In genomic region chr3:137084579-137084978, GRCh38 we compare ENCODE assay signal across 22 cellular contexts.
"Had no signal": no experiment of that assay in that cellular context is flagged by ENCODE, and none has a peak within 500 bp of the region (broad histone marks: within the 10 kb centered on the region; RNA-seq: fewer than 3 reads in every experiment).

No MANE protein-coding gene starts in this region.

- H3K27ac Mint-ChIP-seq: naive thymus-derived CD8-positive, alpha-beta T cell; type B pancreatic cell had no signal

- FAIRE-seq: endometrium, keratinocyte had no signal

- H3K36me3 ChIP-seq: esophagus muscularis mucosa, gastrocnemius medialis, heart right ventricle, right atrium auricular region, sigmoid colon, suprapubic skin, thyroid gland had no signal

- DNase-seq: central memory CD4-positive, alpha-beta T cell; effector CD8-positive, alpha-beta T cell; gastrocnemius medialis; heart right ventricle; hypothalamus; left cardiac atrium; left ventricle myocardium superior; mammary epithelial cell; mucosa of descending colon; naive thymus-derived CD8-positive, alpha-beta T cell; sigmoid colon; stimulated activated CD4-positive, alpha-beta T cell treated with anti-CD3 and anti-CD28 coated beads, Interleukin-2, amount 100 ng/mL, for 24 hours; stimulated activated naive CD4-positive, alpha-beta T cell treated with Interleukin-2 at 50 U/mL for 16 hours; thyroid gland had no signal

- H3K27me3 ChIP-seq: right atrium auricular region, sigmoid colon, suprapubic skin, thyroid gland had no signal

- H3K9me3 Mint-ChIP-seq: naive thymus-derived CD8-positive, alpha-beta T cell; type B pancreatic cell had no signal

- H3K4me3 Mint-ChIP-seq: naive thymus-derived CD8-positive, alpha-beta T cell; type B pancreatic cell had no signal

- H3K36me3 Mint-ChIP-seq: naive thymus-derived CD8-positive, alpha-beta T cell; type B pancreatic cell had no signal

- H3K4me1 Mint-ChIP-seq: naive thymus-derived CD8-positive, alpha-beta T cell had no signal

- ATAC-seq: gastrocnemius medialis; heart right ventricle; left cardiac atrium; left ventricle myocardium superior; mucosa of descending colon; naive thymus-derived CD8-positive, alpha-beta T cell had no signal

- H3K4me3 ChIP-seq: coronary artery, esophagus muscularis mucosa, gastrocnemius medialis, heart right ventricle, mucosa of descending colon, right atrium auricular region, sigmoid colon, skin epidermis, suprapubic skin, thyroid gland had no signal
